ENCODE assay signal across 8 cellular contexts in the genomic region with DNA sequence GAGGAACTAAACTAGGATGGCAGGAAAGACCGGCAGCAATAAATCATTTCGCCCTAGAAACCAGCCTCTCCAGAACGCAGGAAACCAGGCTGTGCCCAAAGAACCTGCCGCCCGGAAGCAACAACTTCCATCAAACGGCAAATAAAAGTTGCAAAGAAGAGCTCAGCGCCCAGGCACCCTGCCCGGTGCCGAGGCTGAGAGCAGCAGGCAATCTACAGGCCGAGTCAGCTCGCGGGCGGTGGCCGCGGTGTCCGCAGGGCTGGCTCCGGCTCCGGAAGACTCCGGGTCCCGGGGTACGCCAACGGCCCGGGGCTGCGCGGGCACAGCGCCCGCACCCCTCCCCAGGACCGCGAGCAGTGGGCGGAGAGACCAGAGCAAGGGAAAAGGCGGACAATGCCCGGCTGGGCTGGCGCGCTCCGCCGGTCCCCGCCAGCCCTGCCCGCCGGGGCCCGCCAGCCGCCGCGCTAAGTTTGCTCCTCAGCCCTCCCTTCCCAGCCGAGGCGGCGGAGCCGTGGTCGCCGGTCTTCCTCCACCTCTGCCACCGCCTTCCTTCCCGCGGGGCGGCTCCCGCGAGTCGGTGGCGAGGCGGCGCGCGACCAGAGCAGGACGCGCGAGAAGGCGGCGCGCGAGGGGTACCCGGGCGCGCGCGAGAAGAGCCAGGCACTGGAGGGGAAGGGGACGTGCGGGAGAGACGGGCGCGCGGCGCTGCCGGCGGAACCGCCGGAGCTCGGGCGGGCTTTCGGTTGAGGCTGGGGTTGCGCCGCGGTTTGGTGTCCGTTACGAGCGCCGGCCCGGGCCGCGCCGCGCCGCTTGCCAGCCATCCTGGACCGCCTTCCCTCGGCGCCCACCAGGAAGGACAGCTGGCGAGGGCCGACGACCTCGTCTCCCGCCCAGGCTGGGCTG. TPM values are rescaled to one million over a fixed set of nuclear protein-coding genes. Genes with fewer than 3 reads are reported as not detected.
DNase-seq lines count a peak whose midpoint lies in the region; ATAC-seq and TF ChIP-seq lines count a peak whose summit lies in the region.

No MANE protein-coding gene starts in this region.

- H3K27me3 ChIP-seq in Panc1 (ENCODE audit: control insufficient read depth, insufficient read depth, low read length) (no peaks in the 10 kb centered on the region), foreskin keratinocyte (no peaks in the 10 kb centered on the region), neural progenitor cell (no peaks in the 10 kb centered on the region), subcutaneous abdominal adipose tissue (ENCODE audit: control insufficient read depth in 5 of 5, insufficient read depth in 4 of 5, low read length in 5 of 5) (no peaks in the 10 kb centered on the region)

- no peaks in the 10 kb centered on the region for H3K27me3 Mint-ChIP-seq in CD14-positive monocyte (ENCODE audit: low read depth in 3 of 3)
- H3K27me3 Mint-ChIP-seq in neural progenitor cell (ENCODE audit: insufficient read depth, low read depth): peaks cover 7% of the 10 kb centered on the region

- CTCF ChIA-PET in Panc1 (lab: Charles Lee): no interaction called here

- H3K9me3 ChIP-seq in Panc1 (ENCODE audit: control insufficient read depth, insufficient read depth, low read depth, low read length): no peaks in the 10 kb centered on the region
- no peaks in the 10 kb centered on the region for H3K9me3 ChIP-seq in neural progenitor cell (ENCODE audit: low read depth)
- no peaks in the 10 kb centered on the region for H3K9me3 ChIP-seq in subcutaneous abdominal adipose tissue (ENCODE audit: control insufficient read depth in 5 of 5, low read length in 5 of 5)

- POLR2A ChIA-PET in Panc1 (lab: Charles Lee): no interaction called here

- in situ Hi-C loops in Panc1 (cut with HindIII; ENCODE audit: low pct_unique_long_range_greater_than_20kb, low sequenced_read_pairs): no loop called here

- H3K36me3 ChIP-seq in Panc1 (ENCODE audit: control insufficient read depth, insufficient read depth, low read length): peaks cover 3% of the 10 kb centered on the region; the same call in 1 of the 2 replicates
- H3K36me3 ChIP-seq in neural progenitor cell: no peaks in the 10 kb centered on the region
- H3K36me3 ChIP-seq in subcutaneous abdominal adipose tissue (ENCODE audit: control insufficient read depth in 5 of 5, insufficient read depth in 5 of 5, low read length in 5 of 5): no peaks in the 10 kb centered on the region

- H3K9ac ChIP-seq in neural progenitor cell: peak overlapping the region; percentile 92
- peak overlapping the region; percentile 84 to 92 (median 88) for H3K9ac ChIP-seq in subcutaneous abdominal adipose tissue (ENCODE audit: low read length in 5 of 5)

- H3K27ac ChIP-seq in Panc1 (ENCODE audit: low read length) (peak overlapping the region; percentile 82), foreskin keratinocyte (peak overlapping the region; percentile 78), neural progenitor cell (peak overlapping the region; percentile 98), subcutaneous abdominal adipose tissue (ENCODE audit: low read depth, low read length) (peak overlapping the region; percentile 90)

- no peaks in the 10 kb centered on the region for H3K9me3 Mint-ChIP-seq in CD14-positive monocyte
- H3K9me3 Mint-ChIP-seq in neural progenitor cell: no peaks in the 10 kb centered on the region

- H3K36me3 Mint-ChIP-seq in CD14-positive monocyte (no peaks in the 10 kb centered on the region), neural progenitor cell (peaks cover 4% of the 10 kb centered on the region)

- H3K79me2 ChIP-seq in neural progenitor cell (ENCODE audit: low read depth): peaks cover 52% of the 10 kb centered on the region

- H3K4me3 ChIP-seq in Panc1 (ENCODE audit: low read depth in 2 of 2, low read length in 2 of 2): peak overlapping the region; percentile 80 to 89
- peak overlapping the region; percentile 99 for H3K4me3 ChIP-seq in neural progenitor cell
- peak overlapping the region; percentile 88 to 97 (median 95) for H3K4me3 ChIP-seq in subcutaneous abdominal adipose tissue (ENCODE audit: low read depth in 1 of 5, low read length in 5 of 5)

- H3K4me2 ChIP-seq in neural progenitor cell: peak overlapping the region; percentile 94

- TF ChIP-seq CTCF in CD14-positive monocyte (IDR thresholded peaks at IDR 0.05): no peak
- TF ChIP-seq CTCF in Panc1 (IDR thresholded peaks at IDR 0.05): peak; percentile 27
- TF ChIP-seq CTCF in foreskin keratinocyte (conservative IDR thresholded peaks at IDR 0.05): peak; percentile 41
- TF ChIP-seq CTCF in neural progenitor cell (IDR thresholded peaks at IDR 0.05): no peak

- ATAC-seq in GM19025 (IDR thresholded peaks at IDR 0.05; ENCODE audit: low read depth, unreplicated experiment) (peak; percentile 31), HG03196 (IDR thresholded peaks at IDR 0.05; ENCODE audit: unreplicated experiment) (peak; percentile 34), Panc1 (peak; percentile 61), foreskin keratinocyte (peak; percentile 7)

- peak overlapping the region; percentile 97 to 98 for H3K4me3 Mint-ChIP-seq in CD14-positive monocyte
- peak overlapping the region; percentile 96 for H3K4me3 Mint-ChIP-seq in neural progenitor cell

- peaks cover 38% of the 10 kb centered on the region for H3K4me1 Mint-ChIP-seq in CD14-positive monocyte
- H3K4me1 Mint-ChIP-seq in neural progenitor cell: peaks cover 47% of the 10 kb centered on the region

- H3K27ac Mint-ChIP-seq in CD14-positive monocyte: peak overlapping the region; percentile 86 to 99 (median 90)
- H3K27ac Mint-ChIP-seq in neural progenitor cell: peak overlapping the region; percentile 97

- peak overlapping the region; percentile 83 for H2AFZ ChIP-seq in neural progenitor cell (replicated peaks)

- intact Hi-C loops in CD14-positive monocyte (cut with micrococcal nuclease) (no loop called here), Panc1 (cut with micrococcal nuclease; ENCODE audit: unreplicated experiment) (no loop called here)

- H4K20me1 ChIP-seq in neural progenitor cell (ENCODE audit: low read depth): peaks cover 47% of the 10 kb centered on the region

- DNase-seq in CD14-positive monocyte (ENCODE audit: low spot score): peak; percentile 72
- DNase-seq in Panc1 (ENCODE audit: low read depth, low spot score): no peak
- peak; percentile 56 for DNase-seq in activated gamma-delta T cell treated with Interleukin-2 at 50 U/mL for 16 hours
- DNase-seq in foreskin keratinocyte: peak in 1 of 2 donors; percentile 54
- DNase-seq in neural progenitor cell (ENCODE audit: low spot score): peak; percentile 83

- BruUV-seq in Panc1 (replicated peaks; lab: Mats Ljungman, UMichigan): TSS peak; percentile 55

- H3K4me1 ChIP-seq in Panc1 (ENCODE audit: control insufficient read depth, insufficient read depth, low read length): peaks cover 25% of the 10 kb centered on the region
- H3K4me1 ChIP-seq in foreskin keratinocyte: peaks cover 21% of the 10 kb centered on the region
- peaks cover 42% of the 10 kb centered on the region for H3K4me1 ChIP-seq in neural progenitor cell
- peaks cover 0 to 40% (median 30%) of the 10 kb centered on the region in 5 donors for H3K4me1 ChIP-seq in subcutaneous abdominal adipose tissue (ENCODE audit: control insufficient read depth in 5 of 5, insufficient read depth in 5 of 5, low read length in 5 of 5)

- peaks cover 48% of the 10 kb centered on the region for H3F3A ChIP-seq in neural progenitor cell (ENCODE audit: low read depth)

RNA-seq across cellular contexts. Expression of a gene that starts 0.7 kb away (rescaled TPM):
- polyA plus RNA-seq in CD14-positive monocyte (10 to 100 TPM; 10.8 to 14.4 TPM), foreskin keratinocyte (10.6 and 11.9 TPM in 2 replicates)
- total RNA-seq in Panc1 (2021; ENCODE audit: unreplicated experiment) (47.5 TPM), foreskin keratinocyte (57.3 and 61.7 TPM in 2 replicates), neural progenitor cell (ENCODE audit: low replicate concordance) (62.8 and 70.5 TPM in 2 replicates)
- polyA plus RNA-seq in Panc1 (2012; ENCODE audit: insufficient read length): 15.4 TPM

RNA-seq across cellular contexts. Expression of a gene that starts 51.5 kb away (rescaled TPM):
- 100 to 1,000 TPM; 139 to 145 TPM for polyA plus RNA-seq in CD14-positive monocyte
- 103 TPM for total RNA-seq in Panc1 (2021; ENCODE audit: unreplicated experiment)
- polyA plus RNA-seq in Panc1 (2012; ENCODE audit: insufficient read length): 77.3 TPM
- total RNA-seq in foreskin keratinocyte: 114 and 119 TPM in 2 replicates
- 103 and 115 TPM in 2 replicates for polyA plus RNA-seq in foreskin keratinocyte
- 162 and 260 TPM in 2 replicates for total RNA-seq in neural progenitor cell (ENCODE audit: low replicate concordance)

Comparison
In these comparisons a context has a peak if more than half of its experiments do, and no peak if none do; other contexts are left out.
1. CTCF ChIP-seq: peak in Panc1 (single experiment) and foreskin keratinocyte (single experiment); none in CD14-positive monocyte (single experiment) and neural progenitor cell (single experiment).
2. ATAC-seq: peak in every context shown above with its lines; median percentile 61 in Panc1; 34 in HG03196; 31 in GM19025; 7 in foreskin keratinocyte.
3. Peak in every context shown above with its lines, with median percentiles within 50 percentile points of each other: H3K27ac ChIP-seq and H3K4me3 ChIP-seq.